1 cellular context compared by ENCODE assay signal in the genomic region with DNA sequence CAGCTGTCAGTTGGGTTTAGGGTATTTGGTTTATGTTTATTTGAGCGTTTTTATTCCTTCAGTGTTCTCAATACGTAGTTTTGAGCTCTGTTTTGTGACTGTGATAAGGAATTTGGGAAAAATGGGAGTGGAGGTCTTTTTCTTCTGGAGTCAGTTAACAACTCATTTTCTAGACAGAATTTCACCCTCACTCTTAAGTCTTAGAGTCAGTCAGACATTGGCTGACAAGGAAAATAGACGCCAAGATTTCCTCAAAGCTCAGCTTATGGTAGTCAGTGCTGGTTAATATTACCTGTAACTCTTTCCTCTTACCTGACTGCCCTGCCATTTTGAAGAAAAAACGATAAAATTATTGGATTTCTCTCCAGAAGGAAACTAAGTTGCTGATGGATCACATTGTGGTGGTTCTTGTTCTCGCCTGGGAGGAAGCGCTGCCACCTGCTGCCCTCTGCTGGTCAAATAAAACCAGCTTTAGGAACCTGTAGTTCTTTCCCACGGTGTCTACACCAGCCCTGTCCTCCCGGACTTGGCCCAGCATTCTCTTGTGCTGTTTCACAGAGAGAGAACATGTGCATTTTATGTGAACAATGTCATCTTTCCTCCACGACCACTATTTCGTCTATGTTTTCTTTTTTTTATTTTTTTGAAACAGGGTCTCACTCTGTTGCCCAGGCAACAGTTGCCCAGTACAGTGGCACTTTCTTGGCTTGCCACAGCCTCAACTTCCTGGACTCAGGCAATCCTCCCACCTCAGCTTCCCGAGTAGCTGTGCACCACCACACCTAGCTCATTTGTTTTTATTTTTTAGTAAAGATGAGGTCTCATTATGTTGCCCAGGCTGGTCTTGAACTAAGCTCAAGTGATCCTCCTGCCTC.
TF ChIP-seq lines count a peak whose summit lies in the region.

No MANE protein-coding gene starts in this region.

TF ChIP-seq in HepG2, 621 proteins besides CTCF, POLR2A, EP300 and RAD21 (continued from another document and continues in another):
- TF ChIP-seq, protein P1, sequence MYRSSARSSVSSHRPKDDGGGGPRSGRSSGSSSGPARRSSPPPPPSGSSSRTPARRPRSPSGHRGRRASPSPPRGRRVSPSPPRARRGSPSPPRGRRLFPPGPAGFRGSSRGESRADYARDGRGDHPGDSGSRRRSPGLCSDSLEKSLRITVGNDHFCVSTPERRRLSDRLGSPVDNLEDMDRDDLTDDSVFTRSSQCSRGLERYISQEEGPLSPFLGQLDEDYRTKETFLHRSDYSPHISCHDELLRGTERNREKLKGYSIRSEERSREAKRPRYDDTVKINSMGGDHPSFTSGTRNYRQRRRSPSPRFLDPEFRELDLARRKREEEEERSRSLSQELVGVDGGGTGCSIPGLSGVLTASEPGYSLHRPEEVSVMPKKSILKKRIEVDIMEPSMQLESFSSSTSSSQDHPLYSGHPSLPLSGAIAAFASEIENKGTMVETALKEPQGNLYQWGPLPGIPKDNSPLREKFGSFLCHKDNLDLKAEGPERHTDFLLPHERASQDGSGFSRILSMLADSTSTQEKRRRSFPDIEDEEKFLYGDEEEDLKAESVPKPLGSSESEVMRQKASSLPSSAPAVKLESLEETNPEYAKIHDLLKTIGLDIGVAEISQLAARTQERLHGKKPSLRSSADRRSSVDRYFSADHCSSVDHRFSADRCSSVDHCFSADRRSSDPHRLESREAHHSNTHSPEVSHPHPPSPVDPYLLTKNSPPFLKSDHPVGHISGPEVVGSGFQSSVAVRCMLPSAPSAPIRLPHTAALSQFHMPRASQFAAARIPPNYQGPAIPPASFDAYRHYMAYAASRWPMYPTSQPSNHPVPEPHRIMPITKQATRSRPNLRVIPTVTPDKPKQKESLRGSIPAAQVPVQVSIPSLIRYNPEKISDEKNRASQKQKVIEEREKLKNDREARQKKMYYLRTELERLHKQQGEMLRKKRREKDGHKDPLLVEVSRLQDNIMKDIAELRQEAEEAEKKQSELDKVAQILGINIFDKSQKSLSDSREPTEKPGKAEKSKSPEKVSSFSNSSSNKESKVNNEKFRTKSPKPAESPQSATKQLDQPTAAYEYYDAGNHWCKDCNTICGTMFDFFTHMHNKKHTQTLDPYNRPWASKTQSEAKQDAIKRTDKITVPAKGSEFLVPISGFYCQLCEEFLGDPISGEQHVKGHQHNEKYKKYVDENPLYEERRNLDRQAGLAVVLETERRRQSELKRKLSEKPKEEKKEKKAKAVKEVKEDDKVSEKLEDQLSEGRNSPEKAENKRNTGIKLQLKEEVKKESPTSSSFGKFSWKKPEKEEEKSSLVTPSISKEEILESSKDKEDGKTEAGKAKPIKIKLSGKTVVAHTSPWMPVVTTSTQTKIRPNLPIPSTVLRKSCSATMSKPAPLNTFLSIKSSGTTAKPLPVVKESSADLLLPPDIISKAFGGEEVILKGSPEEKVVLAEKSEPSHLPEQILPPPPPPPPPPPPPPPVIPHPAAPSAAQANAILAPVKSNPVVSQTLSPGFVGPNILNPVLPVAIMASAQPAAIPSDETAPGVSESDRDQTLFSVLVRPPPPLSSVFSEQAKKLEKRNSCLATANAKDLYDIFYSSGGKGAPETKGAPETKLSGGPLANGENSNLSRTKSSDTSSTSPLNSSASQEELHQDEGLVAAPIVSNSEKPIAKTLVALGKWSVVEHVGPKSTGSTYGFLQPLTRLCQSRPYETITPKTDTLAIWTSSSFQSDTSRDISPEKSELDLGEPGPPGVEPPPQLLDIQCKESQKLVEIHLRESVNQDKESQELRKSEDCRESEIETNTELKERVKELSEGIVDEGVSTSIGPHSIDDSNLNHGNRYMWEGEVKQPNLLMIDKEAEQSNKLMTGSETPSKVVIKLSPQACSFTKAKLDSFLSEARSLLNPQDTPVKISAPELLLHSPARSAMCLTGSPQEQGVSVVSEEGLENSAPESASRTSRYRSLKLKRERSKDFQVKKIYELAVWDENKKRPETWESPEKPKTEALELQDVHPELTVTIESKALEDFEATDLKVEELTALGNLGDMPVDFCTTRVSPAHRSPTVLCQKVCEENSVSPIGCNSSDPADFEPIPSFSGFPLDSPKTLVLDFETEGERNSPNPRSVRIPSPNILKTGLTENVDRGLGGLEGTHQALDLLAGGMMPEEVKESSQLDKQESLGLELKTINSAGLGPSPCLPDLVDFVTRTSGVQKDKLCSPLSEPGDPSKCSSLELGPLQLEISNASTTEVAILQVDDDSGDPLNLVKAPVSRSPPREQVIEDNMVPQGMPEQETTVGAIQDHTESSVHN (CRISPR knock-in tag; IDR thresholded peaks at IDR 0.05): no peak
- TF ChIP-seq ZNF30 (CRISPR knock-in tag; IDR thresholded peaks at IDR 0.05) (no peak), ZNF589 (CRISPR knock-in tag; conservative IDR thresholded peaks at IDR 0.05) (no peak), KAT7 (CRISPR knock-in tag; IDR thresholded peaks at IDR 0.05; ENCODE audit: borderline replicate concordance) (0 out of 2 replicates have a peak, but pooled peaks have one; percentile 41), SALL1 (CRISPR knock-in tag; IDR thresholded peaks at IDR 0.05) (peak; percentile 46), ZNF792 (CRISPR knock-in tag; IDR thresholded peaks at IDR 0.05) (no peak), ETV5 (CRISPR knock-in tag; IDR thresholded peaks at IDR 0.05; ENCODE audit: borderline replicate concordance) (peak; percentile 54; the same call in 1 of the 2 replicates), ISL2 (CRISPR knock-in tag; IDR thresholded peaks at IDR 0.05) (peak; percentile 62; the same call in 1 of the 2 replicates), AGO2 (optimal IDR thresholded peaks at IDR 0.05; ENCODE audit: low read depth, low read length) (no peak), TOPORS (CRISPR knock-in tag; IDR thresholded peaks at IDR 0.05) (no peak), ZFY (CRISPR knock-in tag; IDR thresholded peaks at IDR 0.05) (no peak), MLLT10 (CRISPR knock-in tag; IDR thresholded peaks at IDR 0.05) (no peak), ATF7-NPFF (CRISPR knock-in tag; IDR thresholded peaks at IDR 0.05; ENCODE audit: low read depth) (no peak), MAFG (CRISPR knock-in tag; IDR thresholded peaks at IDR 0.05) (no peak), HDAC2 (CRISPR knock-in tag; IDR thresholded peaks at IDR 0.05) (peak; percentile 36; the same call in 1 of the 2 replicates), TBX2 (CRISPR knock-in tag; IDR thresholded peaks at IDR 0.05; ENCODE audit: borderline replicate concordance) (no peak; the same call in 1 of the 2 replicates), GFI1 (CRISPR knock-in tag; IDR thresholded peaks at IDR 0.05; ENCODE audit: borderline replicate concordance) (no peak), NCOR1 (IDR thresholded peaks at IDR 0.05; ENCODE audit: borderline replicate concordance, low read length) (no peak), EHMT2 (IDR thresholded peaks at IDR 0.05; ENCODE audit: borderline replicate concordance, low read depth, low read length) (no peak), ZC3H13 (CRISPR knock-in tag; IDR thresholded peaks at IDR 0.05) (no peak), ZNF124 (CRISPR knock-in tag; IDR thresholded peaks at IDR 0.05) (peak; percentile 64), PPARG (CRISPR knock-in tag; conservative IDR thresholded peaks at IDR 0.05) (no peak), ZNF354B (CRISPR knock-in tag; IDR thresholded peaks at IDR 0.05) (no peak), AHR (CRISPR knock-in tag; IDR thresholded peaks at IDR 0.05) (no peak), LCORL (IDR thresholded peaks at IDR 0.05) (no peak), LCORL (CRISPR knock-in tag; IDR thresholded peaks at IDR 0.05) (peak; percentile 21; the same call in 1 of the 2 replicates), PCBP2 (optimal IDR thresholded peaks at IDR 0.05; ENCODE audit: low read depth, low read length, poor library complexity, severe bottlenecking) (no peak), HNRNPH1 (optimal IDR thresholded peaks at IDR 0.05; ENCODE audit: low read depth, low read length) (no peak), ZNF652 (CRISPR knock-in tag; IDR thresholded peaks at IDR 0.05; ENCODE audit: borderline replicate concordance, low read depth) (no peak)
- TF ChIP-seq, protein P2, sequence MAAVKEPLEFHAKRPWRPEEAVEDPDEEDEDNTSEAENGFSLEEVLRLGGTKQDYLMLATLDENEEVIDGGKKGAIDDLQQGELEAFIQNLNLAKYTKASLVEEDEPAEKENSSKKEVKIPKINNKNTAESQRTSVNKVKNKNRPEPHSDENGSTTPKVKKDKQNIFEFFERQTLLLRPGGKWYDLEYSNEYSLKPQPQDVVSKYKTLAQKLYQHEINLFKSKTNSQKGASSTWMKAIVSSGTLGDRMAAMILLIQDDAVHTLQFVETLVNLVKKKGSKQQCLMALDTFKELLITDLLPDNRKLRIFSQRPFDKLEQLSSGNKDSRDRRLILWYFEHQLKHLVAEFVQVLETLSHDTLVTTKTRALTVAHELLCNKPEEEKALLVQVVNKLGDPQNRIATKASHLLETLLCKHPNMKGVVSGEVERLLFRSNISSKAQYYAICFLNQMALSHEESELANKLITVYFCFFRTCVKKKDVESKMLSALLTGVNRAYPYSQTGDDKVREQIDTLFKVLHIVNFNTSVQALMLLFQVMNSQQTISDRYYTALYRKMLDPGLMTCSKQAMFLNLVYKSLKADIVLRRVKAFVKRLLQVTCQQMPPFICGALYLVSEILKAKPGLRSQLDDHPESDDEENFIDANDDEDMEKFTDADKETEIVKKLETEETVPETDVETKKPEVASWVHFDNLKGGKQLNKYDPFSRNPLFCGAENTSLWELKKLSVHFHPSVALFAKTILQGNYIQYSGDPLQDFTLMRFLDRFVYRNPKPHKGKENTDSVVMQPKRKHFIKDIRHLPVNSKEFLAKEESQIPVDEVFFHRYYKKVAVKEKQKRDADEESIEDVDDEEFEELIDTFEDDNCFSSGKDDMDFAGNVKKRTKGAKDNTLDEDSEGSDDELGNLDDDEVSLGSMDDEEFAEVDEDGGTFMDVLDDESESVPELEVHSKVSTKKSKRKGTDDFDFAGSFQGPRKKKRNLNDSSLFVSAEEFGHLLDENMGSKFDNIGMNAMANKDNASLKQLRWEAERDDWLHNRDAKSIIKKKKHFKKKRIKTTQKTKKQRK (IDR thresholded peaks at IDR 0.05; ENCODE audit: low read length): no peak
- TF ChIP-seq, protein P3, sequence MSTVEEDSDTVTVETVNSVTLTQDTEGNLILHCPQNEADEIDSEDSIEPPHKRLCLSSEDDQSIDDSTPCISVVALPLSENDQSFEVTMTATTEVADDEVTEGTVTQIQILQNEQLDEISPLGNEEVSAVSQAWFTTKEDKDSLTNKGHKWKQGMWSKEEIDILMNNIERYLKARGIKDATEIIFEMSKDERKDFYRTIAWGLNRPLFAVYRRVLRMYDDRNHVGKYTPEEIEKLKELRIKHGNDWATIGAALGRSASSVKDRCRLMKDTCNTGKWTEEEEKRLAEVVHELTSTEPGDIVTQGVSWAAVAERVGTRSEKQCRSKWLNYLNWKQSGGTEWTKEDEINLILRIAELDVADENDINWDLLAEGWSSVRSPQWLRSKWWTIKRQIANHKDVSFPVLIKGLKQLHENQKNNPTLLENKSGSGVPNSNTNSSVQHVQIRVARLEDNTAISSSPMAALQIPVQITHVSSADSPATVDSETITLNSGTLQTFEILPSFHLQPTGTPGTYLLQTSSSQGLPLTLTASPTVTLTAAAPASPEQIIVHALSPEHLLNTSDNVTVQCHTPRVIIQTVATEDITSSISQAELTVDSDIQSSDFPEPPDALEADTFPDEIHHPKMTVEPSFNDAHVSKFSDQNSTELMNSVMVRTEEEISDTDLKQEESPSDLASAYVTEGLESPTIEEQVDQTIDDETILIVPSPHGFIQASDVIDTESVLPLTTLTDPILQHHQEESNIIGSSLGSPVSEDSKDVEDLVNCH (CRISPR knock-in tag; IDR thresholded peaks at IDR 0.05): no peak
- TF ChIP-seq, protein P4, sequence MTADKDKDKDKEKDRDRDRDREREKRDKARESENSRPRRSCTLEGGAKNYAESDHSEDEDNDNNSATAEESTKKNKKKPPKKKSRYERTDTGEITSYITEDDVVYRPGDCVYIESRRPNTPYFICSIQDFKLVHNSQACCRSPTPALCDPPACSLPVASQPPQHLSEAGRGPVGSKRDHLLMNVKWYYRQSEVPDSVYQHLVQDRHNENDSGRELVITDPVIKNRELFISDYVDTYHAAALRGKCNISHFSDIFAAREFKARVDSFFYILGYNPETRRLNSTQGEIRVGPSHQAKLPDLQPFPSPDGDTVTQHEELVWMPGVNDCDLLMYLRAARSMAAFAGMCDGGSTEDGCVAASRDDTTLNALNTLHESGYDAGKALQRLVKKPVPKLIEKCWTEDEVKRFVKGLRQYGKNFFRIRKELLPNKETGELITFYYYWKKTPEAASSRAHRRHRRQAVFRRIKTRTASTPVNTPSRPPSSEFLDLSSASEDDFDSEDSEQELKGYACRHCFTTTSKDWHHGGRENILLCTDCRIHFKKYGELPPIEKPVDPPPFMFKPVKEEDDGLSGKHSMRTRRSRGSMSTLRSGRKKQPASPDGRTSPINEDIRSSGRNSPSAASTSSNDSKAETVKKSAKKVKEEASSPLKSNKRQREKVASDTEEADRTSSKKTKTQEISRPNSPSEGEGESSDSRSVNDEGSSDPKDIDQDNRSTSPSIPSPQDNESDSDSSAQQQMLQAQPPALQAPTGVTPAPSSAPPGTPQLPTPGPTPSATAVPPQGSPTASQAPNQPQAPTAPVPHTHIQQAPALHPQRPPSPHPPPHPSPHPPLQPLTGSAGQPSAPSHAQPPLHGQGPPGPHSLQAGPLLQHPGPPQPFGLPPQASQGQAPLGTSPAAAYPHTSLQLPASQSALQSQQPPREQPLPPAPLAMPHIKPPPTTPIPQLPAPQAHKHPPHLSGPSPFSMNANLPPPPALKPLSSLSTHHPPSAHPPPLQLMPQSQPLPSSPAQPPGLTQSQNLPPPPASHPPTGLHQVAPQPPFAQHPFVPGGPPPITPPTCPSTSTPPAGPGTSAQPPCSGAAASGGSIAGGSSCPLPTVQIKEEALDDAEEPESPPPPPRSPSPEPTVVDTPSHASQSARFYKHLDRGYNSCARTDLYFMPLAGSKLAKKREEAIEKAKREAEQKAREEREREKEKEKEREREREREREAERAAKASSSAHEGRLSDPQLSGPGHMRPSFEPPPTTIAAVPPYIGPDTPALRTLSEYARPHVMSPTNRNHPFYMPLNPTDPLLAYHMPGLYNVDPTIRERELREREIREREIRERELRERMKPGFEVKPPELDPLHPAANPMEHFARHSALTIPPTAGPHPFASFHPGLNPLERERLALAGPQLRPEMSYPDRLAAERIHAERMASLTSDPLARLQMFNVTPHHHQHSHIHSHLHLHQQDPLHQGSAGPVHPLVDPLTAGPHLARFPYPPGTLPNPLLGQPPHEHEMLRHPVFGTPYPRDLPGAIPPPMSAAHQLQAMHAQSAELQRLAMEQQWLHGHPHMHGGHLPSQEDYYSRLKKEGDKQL (CRISPR knock-in tag; IDR thresholded peaks at IDR 0.05; ENCODE audit: low read depth): no peak
- TF ChIP-seq, protein P5, sequence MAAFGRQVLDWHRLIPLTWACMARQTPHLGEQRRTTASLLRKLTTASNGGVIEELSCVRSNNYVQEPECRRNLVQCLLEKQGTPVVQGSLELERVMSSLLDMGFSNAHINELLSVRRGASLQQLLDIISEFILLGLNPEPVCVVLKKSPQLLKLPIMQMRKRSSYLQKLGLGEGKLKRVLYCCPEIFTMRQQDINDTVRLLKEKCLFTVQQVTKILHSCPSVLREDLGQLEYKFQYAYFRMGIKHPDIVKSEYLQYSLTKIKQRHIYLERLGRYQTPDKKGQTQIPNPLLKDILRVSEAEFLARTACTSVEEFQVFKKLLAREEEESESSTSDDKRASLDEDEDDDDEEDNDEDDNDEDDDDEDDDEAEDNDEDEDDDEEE (CRISPR knock-in tag; IDR thresholded peaks at IDR 0.05): no peak
- TF ChIP-seq, protein P6, sequence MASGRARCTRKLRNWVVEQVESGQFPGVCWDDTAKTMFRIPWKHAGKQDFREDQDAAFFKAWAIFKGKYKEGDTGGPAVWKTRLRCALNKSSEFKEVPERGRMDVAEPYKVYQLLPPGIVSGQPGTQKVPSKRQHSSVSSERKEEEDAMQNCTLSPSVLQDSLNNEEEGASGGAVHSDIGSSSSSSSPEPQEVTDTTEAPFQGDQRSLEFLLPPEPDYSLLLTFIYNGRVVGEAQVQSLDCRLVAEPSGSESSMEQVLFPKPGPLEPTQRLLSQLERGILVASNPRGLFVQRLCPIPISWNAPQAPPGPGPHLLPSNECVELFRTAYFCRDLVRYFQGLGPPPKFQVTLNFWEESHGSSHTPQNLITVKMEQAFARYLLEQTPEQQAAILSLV (CRISPR knock-in tag; IDR thresholded peaks at IDR 0.05; ENCODE audit: borderline replicate concordance): no peak
